Comparison of ENCODE assay signal across 31 cellular contexts in genomic region chr12:2686280-2686646, GRCh38.
"Had no signal": no experiment of that assay in that cellular context is flagged by ENCODE, and none has a peak within 500 bp of the region (broad histone marks: within the 10 kb centered on the region; RNA-seq: fewer than 3 reads in every experiment).

No MANE protein-coding gene starts in this region.

- H3K27me3 Mint-ChIP-seq: activated CD4-positive, alpha-beta T cell treated with anti-CD3 and anti-CD28 coated beads, Interleukin-2, amount 10 ng/mL, durations not matched to agents 7 days and 5 days; activated T-cell treated with anti-CD3 and anti-CD28 coated beads, Interleukin-2, amount 50 U/mL, for 24 hours had no signal

- H3K4me3 Mint-ChIP-seq: activated CD4-positive, alpha-beta T cell treated with anti-CD3 and anti-CD28 coated beads, Interleukin-2, amount 10 ng/mL, durations not matched to agents 7 days and 5 days; activated CD8-positive, alpha-beta T cell treated with anti-CD3 and anti-CD28 coated beads, Interleukin-2, amount 10 ng/mL, durations not matched to agents 7 days and 5 days; activated T-cell treated with anti-CD3 and anti-CD28 coated beads, Interleukin-2, amount 50 U/mL, for 24 hours; dendritic cell treated with granulocyte-macrophage colony-stimulating factor and Interleukin-4, amounts not matched to agents 40 ng/mL and 50 ng/mL, for 4 days; nephron; stimulated activated naive B cell treated with anti-CD40 and anti-IgM and Interleukin-4, amounts not matched to agents 10 μg/mL and 1 μg/mL and 100 μg/mL, for 72 hours; T-helper 1 cell treated with Interleukin-12 subunit alpha and Interleukin-12 subunit beta and Interleukin-4 antibody, amounts not matched to agents 30 μg/mL and 1 μg/mL, for 36 hours had no signal

- DNase-seq: activated CD4-positive, alpha-beta T cell treated with anti-CD3 and anti-CD28 coated beads, Interleukin-2, amount 10 ng/mL, durations not matched to agents 7 days and 5 days; activated CD8-positive, alpha-beta T cell treated with anti-CD3 and anti-CD28 coated beads, Interleukin-2, amount 10 ng/mL, durations not matched to agents 7 days and 5 days; activated gamma-delta T cell; activated T-cell treated with anti-CD3 and anti-CD28 coated beads, Interleukin-2, amount 50 U/mL, for 24 hours; central memory CD4-positive, alpha-beta T cell; effector CD4-positive, alpha-beta T cell; esophagus squamous epithelium; foreskin melanocyte; left ventricle myocardium inferior; mammary epithelial cell; ovary; sigmoid colon; small intestine; stimulated activated CD4-positive, alpha-beta T cell treated with anti-CD3 and anti-CD28 coated beads, Interleukin-1b, Interleukin-23, amount 100 ng/mL, for 48 hours; stimulated activated CD4-positive, alpha-beta T cell treated with anti-CD3 and anti-CD28 coated beads, Interleukin-4, amount 100 ng/mL, for 4 hours; stimulated activated naive B cell treated with anti-CD40 and anti-IgM and Interleukin-4, amounts not matched to agents 10 μg/mL and 1 μg/mL and 100 μg/mL, for 72 hours; stomach; SW 1271; T-helper 9 cell; thyroid gland; upper lobe of right lung; WERI-Rb-1 had no signal

- ATAC-seq: activated CD4-positive, CD25-positive, alpha-beta regulatory T cell treated with anti-CD3 and anti-CD28 coated beads, Interleukin-2, amount 50 U/mL, for 24 hours; activated CD8-positive, alpha-beta T cell treated with anti-CD3 and anti-CD28 coated beads, Interleukin-2, amount 10 ng/mL, durations not matched to agents 7 days and 5 days; activated naive CD4-positive, alpha-beta T cell treated with anti-CD3 and anti-CD28 coated beads, Interleukin-2, amount 50 U/mL, for 72 hours; stimulated activated naive B cell treated with anti-CD40 and anti-IgM and Interleukin-4, amounts not matched to agents 10 μg/mL and 1 μg/mL and 100 μg/mL, for 72 hours; upper lobe of right lung had no signal

- H3K9me3 Mint-ChIP-seq: activated T-cell treated with anti-CD3 and anti-CD28 coated beads, Interleukin-2, amount 50 U/mL, for 24 hours; dendritic cell treated with granulocyte-macrophage colony-stimulating factor and Interleukin-4, amounts not matched to agents 40 ng/mL and 50 ng/mL, for 4 days; nephron had no signal

- H3K4me3 ChIP-seq: breast epithelium, esophagus squamous epithelium, left ventricle myocardium inferior, ovary, sigmoid colon, stomach, thyroid gland, upper lobe of right lung had no signal

- H3K36me3 ChIP-seq: breast epithelium, neutrophil, ovary, thyroid gland, WERI-Rb-1 had no signal

- H3K4me1 ChIP-seq: breast epithelium, upper lobe of right lung had no signal

- H3K27me3 ChIP-seq: breast epithelium, ovary, sigmoid colon, thyroid gland had no signal

- H3K27ac Mint-ChIP-seq: activated CD4-positive, alpha-beta T cell treated with anti-CD3 and anti-CD28 coated beads, Interleukin-2, amount 10 ng/mL, durations not matched to agents 7 days and 5 days; activated CD8-positive, alpha-beta T cell treated with anti-CD3 and anti-CD28 coated beads, Interleukin-2, amount 10 ng/mL, durations not matched to agents 7 days and 5 days; activated naive CD4-positive, alpha-beta T cell treated with anti-CD3 and anti-CD28 coated beads, Interleukin-2, amount 50 U/mL, for 72 hours; activated T-cell treated with anti-CD3 and anti-CD28 coated beads, Interleukin-2, amount 50 U/mL, for 24 hours; dendritic cell treated with granulocyte-macrophage colony-stimulating factor and Interleukin-4, amounts not matched to agents 40 ng/mL and 50 ng/mL, for 4 days; nephron; progenitor cell of endocrine pancreas; stimulated activated naive B cell treated with anti-CD40 and anti-IgM and Interleukin-4, amounts not matched to agents 10 μg/mL and 1 μg/mL and 100 μg/mL, for 72 hours; T-helper 1 cell treated with Interleukin-12 subunit alpha and Interleukin-12 subunit beta and Interleukin-4 antibody, amounts not matched to agents 30 μg/mL and 1 μg/mL, for 36 hours had no signal

- H3K27ac ChIP-seq: breast epithelium, epithelial cell of prostate, esophagus squamous epithelium, left ventricle myocardium inferior, neutrophil, ovary, sigmoid colon, stomach, thyroid gland, upper lobe of right lung, WERI-Rb-1 had no signal

- H3K9me3 ChIP-seq: breast epithelium, esophagus squamous epithelium, left ventricle myocardium inferior, neutrophil, ovary, sigmoid colon, stomach, thyroid gland, upper lobe of right lung had no signal
